In genomic region chr7:131164025-131164899, GRCh38 we compare ENCODE assay signal across 13 cellular contexts.
DNase-seq lines count a peak whose midpoint lies in the region; ATAC-seq and TF ChIP-seq lines count a peak whose summit lies in the region.
"Had no signal": no experiment of that assay in that cellular context is flagged by ENCODE, and none has a peak within 500 bp of the region (broad histone marks: within the 10 kb centered on the region; RNA-seq: fewer than 3 reads in every experiment).

No MANE protein-coding gene starts in this region.

- ATAC-seq in GM23338 (peak; percentile 44; the same call in 2 of the 3 replicates), GM19328 (IDR thresholded peaks at IDR 0.05; ENCODE audit: unreplicated experiment) (no peak)
- ATAC-seq: activated CD4-positive, CD25-positive, alpha-beta regulatory T cell treated with anti-CD3 and anti-CD28 coated beads, Interleukin-2, amount 50 U/mL, for 24 hours; left colon had no signal

- H3K27me3 ChIP-seq in GM23338 (ENCODE audit: insufficient read depth) (no peaks in the 10 kb centered on the region), fibroblast of lung (ENCODE audit: control insufficient read depth, insufficient read depth, low read length) (no peaks in the 10 kb centered on the region), skeletal muscle tissue (ENCODE audit: control insufficient read depth in 3 of 3, insufficient read depth in 3 of 3, low read length in 3 of 3) (no peaks in the 10 kb centered on the region), Peyer's patch (no peaks in the 10 kb centered on the region)

- in situ Hi-C loops in SK-MEL-5 (cut with HindIII; ENCODE audit: low pct_unique_long_range_greater_than_20kb, low sequenced_read_pairs) = no loop called here

- H3K79me2 ChIP-seq in GM23338 (replicated peaks; ENCODE audit: insufficient read depth) (no peaks in the 10 kb centered on the region), fibroblast of lung (ENCODE audit: control insufficient read depth, insufficient read depth, low read length) (no peaks in the 10 kb centered on the region)

- no peaks in the 10 kb centered on the region for H3K36me3 Mint-ChIP-seq in GM23338 (ENCODE audit: low read depth)
- no peaks in the 10 kb centered on the region for H3K36me3 Mint-ChIP-seq in activated CD4-positive, alpha-beta memory T cell treated with anti-CD3 and anti-CD28 coated beads, Interleukin-2, amount 10 ng/mL, durations not matched to agents 7 days and 5 days (ENCODE audit: low read depth)

- peaks cover 5% of the 10 kb centered on the region; the same call in 1 of the 2 replicates for H3K9me2 ChIP-seq in GM23338 (ENCODE audit: insufficient read depth)

- H3K27ac ChIP-seq in GM23338 (ENCODE audit: low read depth) (no peak overlapping the region), fibroblast of lung (ENCODE audit: insufficient read depth, low read length) (peak overlapping the region; percentile 66), skeletal muscle tissue (ENCODE audit: low read depth, low read length) (peak overlapping the region; percentile 26), Peyer's patch (no peak overlapping the region)

- POLR2A ChIA-PET in activated CD4-positive, alpha-beta memory T cell treated with anti-CD3 and anti-CD28 coated beads, Interleukin-2, amount 10 ng/mL, durations not matched to agents 7 days and 5 days (lab: Charles Lee) = interaction anchor here (0.7 to 1.9 kb wide), 3 partner anchors 20 to 55 kb away, joined by 3 to 8 read pairs (median 4); no protein-coding TSS in a partner anchor

- no peaks in the 10 kb centered on the region for H3F3A ChIP-seq in GM23338 (replicated peaks; ENCODE audit: low read depth)

- H2AFZ ChIP-seq in GM23338 (0 out of 2 replicates have a peak overlapping the region, but pooled peaks have one; percentile 2), fibroblast of lung (ENCODE audit: low read length) (no peak overlapping the region)

- no peaks in the 10 kb centered on the region for H3K9me3 Mint-ChIP-seq in GM23338
- no peaks in the 10 kb centered on the region for H3K9me3 Mint-ChIP-seq in activated CD4-positive, alpha-beta memory T cell treated with anti-CD3 and anti-CD28 coated beads, Interleukin-2, amount 10 ng/mL, durations not matched to agents 7 days and 5 days
- H3K9me3 Mint-ChIP-seq: activated naive CD4-positive, alpha-beta T cell treated with anti-CD3 and anti-CD28 coated beads for 36 hours had no signal

- H3K36me3 ChIP-seq in GM23338 (ENCODE audit: insufficient read depth) (no peaks in the 10 kb centered on the region), fibroblast of lung (ENCODE audit: control insufficient read depth, insufficient read depth, low read length) (no peaks in the 10 kb centered on the region), skeletal muscle tissue (ENCODE audit: control insufficient read depth in 3 of 3, insufficient read depth in 3 of 3, low read length in 3 of 3) (no peaks in the 10 kb centered on the region), Peyer's patch (no peaks in the 10 kb centered on the region)

- H3K4me1 ChIP-seq in GM23338 (ENCODE audit: insufficient read depth) = peaks cover 3% of the 10 kb centered on the region; the same call in 1 of the 2 replicates
- peaks cover 4% of the 10 kb centered on the region for H3K4me1 ChIP-seq in fibroblast of lung (ENCODE audit: control insufficient read depth, extremely low read depth, insufficient read depth, low read length)
- peaks cover 0 to 3% (median 2%) of the 10 kb centered on the region in 3 donors for H3K4me1 ChIP-seq in skeletal muscle tissue (ENCODE audit: control insufficient read depth in 3 of 3, insufficient read depth in 3 of 3, low read length in 3 of 3)
- H3K4me1 ChIP-seq in Peyer's patch = no peaks in the 10 kb centered on the region

- H3K9ac ChIP-seq in fibroblast of lung (ENCODE audit: insufficient read depth, low read length) (no peak overlapping the region), skeletal muscle tissue (ENCODE audit: low read depth in 1 of 3, low read length in 3 of 3) (no peak overlapping the region)

- TF ChIP-seq CTCF in GM23338 (conservative IDR thresholded peaks at IDR 0.05; ENCODE audit: low read depth in 2 of 2) (no peak), fibroblast of lung (conservative IDR thresholded peaks at IDR 0.05 in 1 of 2, IDR thresholded peaks at IDR 0.05 in 1 of 2; ENCODE audit: low read depth in 1 of 2, low read length in 2 of 2) (no peak), Peyer's patch (IDR thresholded peaks at IDR 0.05) (no peak)

- H3K9me3 ChIP-seq in fibroblast of lung (ENCODE audit: control insufficient read depth, insufficient read depth, low read depth, low read length) (no peaks in the 10 kb centered on the region), skeletal muscle tissue (ENCODE audit: control insufficient read depth in 3 of 3, low read length in 3 of 3) (no peaks in the 10 kb centered on the region), Peyer's patch (no peaks in the 10 kb centered on the region)

- H4K20me1 ChIP-seq in GM23338 (replicated peaks; ENCODE audit: insufficient read depth) = no peaks in the 10 kb centered on the region
- H4K20me1 ChIP-seq in fibroblast of lung (ENCODE audit: control insufficient read depth, extremely low read depth, insufficient read depth, low read length) = no peaks in the 10 kb centered on the region

- peaks cover 13% of the 10 kb centered on the region for H3K4me1 Mint-ChIP-seq in GM23338
- H3K4me1 Mint-ChIP-seq in activated CD4-positive, alpha-beta memory T cell treated with anti-CD3 and anti-CD28 coated beads, Interleukin-2, amount 10 ng/mL, durations not matched to agents 7 days and 5 days = no peaks in the 10 kb centered on the region

- H3K27me3 Mint-ChIP-seq in GM23338 (ENCODE audit: insufficient read depth, low read depth, poor library complexity) = peaks cover 9% of the 10 kb centered on the region
- H3K27me3 Mint-ChIP-seq in activated CD4-positive, alpha-beta memory T cell treated with anti-CD3 and anti-CD28 coated beads, Interleukin-2, amount 10 ng/mL, durations not matched to agents 7 days and 5 days = peaks cover under 1% of the 10 kb centered on the region

- CTCF ChIA-PET in activated CD4-positive, alpha-beta memory T cell treated with anti-CD3 and anti-CD28 coated beads, Interleukin-2, amount 10 ng/mL, durations not matched to agents 7 days and 5 days (lab: Charles Lee) = interaction anchor here (0.7 kb wide), 1 partner anchor 491 kb away, joined by 3 read pairs; no protein-coding TSS in a partner anchor

- H3K4me3 Mint-ChIP-seq in GM23338 = no peak overlapping the region
- H3K4me3 Mint-ChIP-seq in activated CD4-positive, alpha-beta memory T cell treated with anti-CD3 and anti-CD28 coated beads, Interleukin-2, amount 10 ng/mL, durations not matched to agents 7 days and 5 days = no peak overlapping the region
- H3K4me3 Mint-ChIP-seq: activated naive CD4-positive, alpha-beta T cell treated with anti-CD3 and anti-CD28 coated beads for 36 hours had no signal

- H3K27ac Mint-ChIP-seq in GM23338 = peak overlapping the region; percentile 62
- no peak overlapping the region for H3K27ac Mint-ChIP-seq in activated CD4-positive, alpha-beta memory T cell treated with anti-CD3 and anti-CD28 coated beads, Interleukin-2, amount 10 ng/mL, durations not matched to agents 7 days and 5 days
- H3K27ac Mint-ChIP-seq: activated naive CD4-positive, alpha-beta T cell treated with anti-CD3 and anti-CD28 coated beads for 36 hours had no signal

- DNase-seq in GM23338 (ENCODE audit: low spot score) (peak; percentile 15), SK-MEL-5 (ENCODE audit: low read depth, low spot score) (peak; percentile 96), fibroblast of lung (ENCODE audit: low read depth in 2 of 2) (peak; percentile 75 to 90), Peyer's patch (no peak)
- no peak for DNase-seq in activated CD4-positive, alpha-beta memory T cell treated with anti-CD3 and anti-CD28 coated beads, Interleukin-2, amount 10 ng/mL, durations not matched to agents 7 days and 5 days
- DNase-seq in activated naive CD4-positive, alpha-beta T cell (lab: John Stamatoyannopoulos, UW) = no peak
- DNase-seq: activated naive CD4-positive, alpha-beta T cell treated with anti-CD3 and anti-CD28 coated beads for 36 hours; DMS153; left colon; NCI-H1436 treated with DMSO at 0.1 percent for 48 hours had no signal

- H3K4me2 ChIP-seq in GM23338 (no peak overlapping the region), fibroblast of lung (ENCODE audit: extremely low read depth, insufficient read depth, low read length) (no peak overlapping the region)

- no peak overlapping the region for H3K4me3 ChIP-seq in GM23338
- H3K4me3 ChIP-seq in fibroblast of lung (replicated peaks in 1 of 4; ENCODE audit: control extremely low read depth in 1 of 4, insufficient read depth in 1 of 4, low read depth in 3 of 4, low read length in 4 of 4) = no peak overlapping the region
- no peak overlapping the region for H3K4me3 ChIP-seq in skeletal muscle tissue (ENCODE audit: low read length in 3 of 3)
- H3K4me3 ChIP-seq in Peyer's patch = no peak overlapping the region

- no peak for TF ChIP-seq POLR2A in Peyer's patch (IDR thresholded peaks at IDR 0.05)

TF ChIP-seq in GM23338, 12 proteins besides CTCF, POLR2A, EP300 and RAD21:
- TF ChIP-seq EZH2phosphoT487 (IDR thresholded peaks at IDR 0.05; ENCODE audit: unreplicated experiment) = no peak

Comparison
In these comparisons a context has a peak if more than half of its experiments do, and no peak if none do; other contexts are left out.
1. DNase-seq: peak in GM23338 (single experiment), SK-MEL-5 (single experiment) and fibroblast of lung (2 of 2); none in activated CD4-positive, alpha-beta memory T cell treated with anti-CD3 and anti-CD28 coated beads, Interleukin-2, amount 10 ng/mL, durations not matched to agents 7 days and 5 days (single experiment), Peyer's patch (0 of 3) and activated naive CD4-positive, alpha-beta T cell (0 of 4).
2. H3K27ac ChIP-seq: peak in fibroblast of lung (single experiment) and skeletal muscle tissue (single experiment); none in GM23338 (single experiment) and Peyer's patch (0 of 4).